1 cellular context compared by ENCODE assay signal in the genomic region with DNA sequence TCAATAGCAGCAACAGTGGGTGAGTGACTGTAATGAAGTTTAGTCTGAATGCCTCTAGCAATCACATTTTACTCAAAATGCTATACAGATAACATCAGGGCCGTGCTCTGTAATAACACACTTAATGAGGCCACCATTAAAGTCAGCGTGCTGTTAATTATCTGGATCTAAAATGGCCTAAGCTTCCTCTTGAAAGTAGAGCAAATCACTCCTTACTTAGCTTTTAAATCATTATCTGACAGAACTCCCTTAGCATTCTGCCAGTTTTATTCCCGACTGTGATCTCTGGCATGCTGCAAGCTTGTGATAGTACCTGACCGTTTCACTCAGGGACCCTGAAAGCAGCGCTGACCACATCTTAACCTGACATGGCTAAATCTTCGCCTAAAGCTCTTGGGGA.
TF ChIP-seq lines count a peak whose summit lies in the region.

No MANE protein-coding gene starts in this region.

TF ChIP-seq in GM23338, 12 proteins besides CTCF, POLR2A, EP300 and RAD21:
- no peak for TF ChIP-seq ZNF331 (CRISPR knock-in tag; IDR thresholded peaks at IDR 0.05; ENCODE audit: low read depth)
- TF ChIP-seq JUNB (IDR thresholded peaks at IDR 0.05; ENCODE audit: unreplicated experiment): no peak
- TF ChIP-seq CREB1 (CRISPR knock-in tag; IDR thresholded peaks at IDR 0.05; ENCODE audit: low read depth): no peak
- TF ChIP-seq NANOG (IDR thresholded peaks at IDR 0.05; ENCODE audit: borderline replicate concordance): no peak
- TF ChIP-seq, protein P1, sequence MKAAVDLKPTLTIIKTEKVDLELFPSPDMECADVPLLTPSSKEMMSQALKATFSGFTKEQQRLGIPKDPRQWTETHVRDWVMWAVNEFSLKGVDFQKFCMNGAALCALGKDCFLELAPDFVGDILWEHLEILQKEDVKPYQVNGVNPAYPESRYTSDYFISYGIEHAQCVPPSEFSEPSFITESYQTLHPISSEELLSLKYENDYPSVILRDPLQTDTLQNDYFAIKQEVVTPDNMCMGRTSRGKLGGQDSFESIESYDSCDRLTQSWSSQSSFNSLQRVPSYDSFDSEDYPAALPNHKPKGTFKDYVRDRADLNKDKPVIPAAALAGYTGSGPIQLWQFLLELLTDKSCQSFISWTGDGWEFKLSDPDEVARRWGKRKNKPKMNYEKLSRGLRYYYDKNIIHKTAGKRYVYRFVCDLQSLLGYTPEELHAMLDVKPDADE (IDR thresholded peaks at IDR 0.05): no peak
